ENCODE assay signal across 26 cellular contexts in genomic region chr14:36513012-36513420, GRCh38. TPM values are rescaled to one million over a fixed set of nuclear protein-coding genes. Genes with fewer than 3 reads are reported as not detected.
DNase-seq lines count a peak whose midpoint lies in the region; ATAC-seq, FAIRE-seq and TF ChIP-seq lines count a peak whose summit lies in the region.
"Had no signal": no experiment of that assay in that cellular context is flagged by ENCODE, and none has a peak within 500 bp of the region (broad histone marks: within the 10 kb centered on the region; RNA-seq: fewer than 3 reads in every experiment).

No MANE protein-coding gene starts in this region.

- H3K27me3 ChIP-seq in H7 (ENCODE audit: control insufficient read depth, insufficient read depth, low read length), result peaks cover 99% of the 10 kb centered on the region
- H3K27me3 ChIP-seq in astrocyte (ENCODE audit: insufficient read depth, low read length), result peaks cover 85% of the 10 kb centered on the region

- H3K4me1 Mint-ChIP-seq in astrocyte (ENCODE audit: low read depth, unreplicated experiment), result peaks cover 2% of the 10 kb centered on the region
- peaks cover 17% of the 10 kb centered on the region for H3K4me1 Mint-ChIP-seq in nephron progenitor cell
- H3K4me1 Mint-ChIP-seq in stimulated activated naive CD8-positive, alpha-beta T cell treated with anti-CD3 and anti-CD28 coated beads, Interleukin-15, amount 100 ng/mL, for 72 hours, result peaks cover 28% of the 10 kb centered on the region
- H3K4me1 Mint-ChIP-seq: activated CD8-positive, alpha-beta memory T cell treated with anti-CD3 and anti-CD28 coated beads, Interleukin-2, amount 10 ng/mL, durations not matched to agents 7 days and 5 days; activated T-helper 17 cell treated with anti-CD3 and anti-CD28 coated beads, Interleukin-2, amount 50 U/mL, for 72 hours; B cell had no signal

- no peak for ATAC-seq in stimulated activated naive CD8-positive, alpha-beta T cell treated with anti-CD3 and anti-CD28 coated beads, Interleukin-15, amount 100 ng/mL, for 72 hours
- ATAC-seq in GM19455 (IDR thresholded peaks at IDR 0.05; ENCODE audit: unreplicated experiment), result no peak
- no peak for ATAC-seq in GM21786 (IDR thresholded peaks at IDR 0.05; ENCODE audit: unreplicated experiment)
- ATAC-seq: activated CD8-positive, alpha-beta memory T cell treated with anti-CD3 and anti-CD28 coated beads, Interleukin-2, amount 10 ng/mL, durations not matched to agents 7 days and 5 days; activated T-helper 17 cell treated with anti-CD3 and anti-CD28 coated beads, Interleukin-2, amount 50 U/mL, for 72 hours had no signal

- no peak overlapping the region for H3K27ac ChIP-seq in astrocyte (ENCODE audit: low read depth, low read length)
- H3K27ac ChIP-seq: brain microvascular endothelial cell, GM23248, left ventricle myocardium inferior, spleen, uterus had no signal

- TF ChIP-seq CTCF in astrocyte (IDR thresholded peaks at IDR 0.05; ENCODE audit: insufficient read depth, low read depth, low read length) (no peak), nephron progenitor cell (IDR thresholded peaks at IDR 0.05) (no peak)

- H3K79me2 ChIP-seq in astrocyte (ENCODE audit: insufficient read depth, low read length), result no peaks in the 10 kb centered on the region

- H3K27ac Mint-ChIP-seq in astrocyte (ENCODE audit: unreplicated experiment) (no peak overlapping the region), nephron progenitor cell (no peak overlapping the region)
- H3K27ac Mint-ChIP-seq in stimulated activated naive CD8-positive, alpha-beta T cell treated with anti-CD3 and anti-CD28 coated beads, Interleukin-15, amount 100 ng/mL, for 72 hours, result no peak overlapping the region
- H3K27ac Mint-ChIP-seq: activated CD8-positive, alpha-beta memory T cell treated with anti-CD3 and anti-CD28 coated beads, Interleukin-2, amount 10 ng/mL, durations not matched to agents 7 days and 5 days; activated T-helper 17 cell treated with anti-CD3 and anti-CD28 coated beads, Interleukin-2, amount 50 U/mL, for 72 hours; B cell had no signal

- no peak overlapping the region for H3K4me3 Mint-ChIP-seq in astrocyte (ENCODE audit: unreplicated experiment)
- H3K4me3 Mint-ChIP-seq in nephron progenitor cell, result peak overlapping the region; percentile 33
- H3K4me3 Mint-ChIP-seq in stimulated activated naive CD8-positive, alpha-beta T cell treated with anti-CD3 and anti-CD28 coated beads, Interleukin-15, amount 100 ng/mL, for 72 hours, result no peak overlapping the region
- H3K4me3 Mint-ChIP-seq: activated CD8-positive, alpha-beta memory T cell treated with anti-CD3 and anti-CD28 coated beads, Interleukin-2, amount 10 ng/mL, durations not matched to agents 7 days and 5 days; activated T-helper 17 cell treated with anti-CD3 and anti-CD28 coated beads, Interleukin-2, amount 50 U/mL, for 72 hours; B cell had no signal

- H3K4me3 ChIP-seq in H7 (ENCODE audit: insufficient read depth, low read depth, low read length) (no peak overlapping the region), astrocyte (ENCODE audit: insufficient read depth, low read depth, low read length) (no peak overlapping the region)
- H3K4me3 ChIP-seq: GM23248, left ventricle myocardium inferior, spleen, uterus had no signal

- peak overlapping the region; percentile 36 for H3K4me2 ChIP-seq in astrocyte (ENCODE audit: low read length)

- H3K9me3 Mint-ChIP-seq in astrocyte (ENCODE audit: unreplicated experiment) (peaks cover 15% of the 10 kb centered on the region), nephron progenitor cell (no peaks in the 10 kb centered on the region)
- peaks cover 0 to 8% of the 10 kb centered on the region in 2 donors for H3K9me3 Mint-ChIP-seq in stimulated activated naive CD8-positive, alpha-beta T cell treated with anti-CD3 and anti-CD28 coated beads, Interleukin-15, amount 100 ng/mL, for 72 hours
- H3K9me3 Mint-ChIP-seq: activated T-helper 17 cell treated with anti-CD3 and anti-CD28 coated beads, Interleukin-2, amount 50 U/mL, for 72 hours had no signal

- no peaks in the 10 kb centered on the region for H3K4me1 ChIP-seq in astrocyte (ENCODE audit: insufficient read depth, low read length)
- H3K4me1 ChIP-seq: uterus had no signal

- no peak for FAIRE-seq in astrocyte (lab: Jason Lieb, UNC)
- FAIRE-seq: colon had no signal

- H3K36me3 ChIP-seq in H7 (replicated peaks; ENCODE audit: control insufficient read depth, insufficient read depth, low read length) (no peaks in the 10 kb centered on the region), astrocyte (ENCODE audit: insufficient read depth, low read length) (no peaks in the 10 kb centered on the region)
- H3K36me3 ChIP-seq: brain microvascular endothelial cell, left ventricle myocardium inferior, spleen, uterus had no signal

- no peak overlapping the region for H2AFZ ChIP-seq in astrocyte (ENCODE audit: low read depth, low read length)
- H2AFZ ChIP-seq: GM23248 had no signal

- H3K36me3 Mint-ChIP-seq in astrocyte (ENCODE audit: low read depth, unreplicated experiment) (peaks cover 3% of the 10 kb centered on the region), nephron progenitor cell (ENCODE audit: low read depth) (no peaks in the 10 kb centered on the region)

- DNase-seq in DMS53 (lab: John Stamatoyannopoulos, UW) (peak; percentile 55), DMS53 treated with DMSO at 0.1 percent for 48 hours (lab: John Stamatoyannopoulos, UW; ENCODE audit: unreplicated experiment) (no peak), H7 (peak; percentile 44), astrocyte (ENCODE audit: low read depth) (no peak), nephron progenitor cell (no peak)
- DNase-seq in stimulated activated naive CD8-positive, alpha-beta T cell treated with anti-CD3 and anti-CD28 coated beads, Interleukin-15, amount 100 ng/mL, for 72 hours, result no peak
- DNase-seq: activated CD4-positive, alpha-beta T cell treated with anti-CD3 and anti-CD28 coated beads for 48 hours; activated CD8-positive, alpha-beta memory T cell treated with anti-CD3 and anti-CD28 coated beads, Interleukin-2, amount 10 ng/mL, durations not matched to agents 7 days and 5 days; brain microvascular endothelial cell; COR-L47; GDM1; GM23248; KG1; left ventricle myocardium inferior; NCI-H1930; NCI-H82; spleen; T-helper 1 cell; uterus had no signal

- peaks cover 9% of the 10 kb centered on the region for H3K9me3 ChIP-seq in astrocyte (ENCODE audit: insufficient read depth, low read depth, low read length)
- H3K9me3 ChIP-seq: left ventricle myocardium inferior, spleen, uterus had no signal

- H3K9ac ChIP-seq in astrocyte (ENCODE audit: low read length), result no peak overlapping the region
- H3K9ac ChIP-seq: GM23248 had no signal

- peaks cover 3% of the 10 kb centered on the region for H4K20me1 ChIP-seq in astrocyte (ENCODE audit: insufficient read depth, low read length)

- H3K27me3 Mint-ChIP-seq in astrocyte (ENCODE audit: low read depth, unreplicated experiment), result peaks cover 82% of the 10 kb centered on the region
- H3K27me3 Mint-ChIP-seq in nephron progenitor cell (ENCODE audit: low read depth, poor library complexity), result peaks cover 97% of the 10 kb centered on the region
- H3K27me3 Mint-ChIP-seq in stimulated activated naive CD8-positive, alpha-beta T cell treated with anti-CD3 and anti-CD28 coated beads, Interleukin-15, amount 100 ng/mL, for 72 hours, result peaks cover 96% of the 10 kb centered on the region

RNA-seq across cellular contexts. Expression of gene NKX2-1, which starts 7.0 kb away (rescaled TPM):
- 0.78 and 1.7 TPM in 2 replicates for total RNA-seq in H7 (2014; rRNA removed; shearing (Covaris generic))
- total RNA-seq in astrocyte, result not detected in 2 replicates
- total RNA-seq: A172; activated CD8-positive, alpha-beta memory T cell treated with anti-CD3 and anti-CD28 coated beads, Interleukin-2, amount 10 ng/mL, durations not matched to agents 7 days and 5 days; activated T-helper 17 cell treated with anti-CD3 and anti-CD28 coated beads, Interleukin-2, amount 50 U/mL, for 72 hours; B cell; GM23248; HT1080; left ventricle myocardium inferior; spleen; uterus had no signal

Comparison
In these comparisons a context has a peak if more than half of its experiments do, and no peak if none do; other contexts are left out.
1. DNase-seq: peak in DMS53 (single experiment) and H7 (single experiment); none in DMS53 treated with DMSO at 0.1 percent for 48 hours (single experiment), astrocyte (single experiment), nephron progenitor cell (single experiment) and stimulated activated naive CD8-positive, alpha-beta T cell treated with anti-CD3 and anti-CD28 coated beads, Interleukin-15, amount 100 ng/mL, for 72 hours (0 of 2).